15 cellular contexts compared by ENCODE assay signal in the genomic region with DNA sequence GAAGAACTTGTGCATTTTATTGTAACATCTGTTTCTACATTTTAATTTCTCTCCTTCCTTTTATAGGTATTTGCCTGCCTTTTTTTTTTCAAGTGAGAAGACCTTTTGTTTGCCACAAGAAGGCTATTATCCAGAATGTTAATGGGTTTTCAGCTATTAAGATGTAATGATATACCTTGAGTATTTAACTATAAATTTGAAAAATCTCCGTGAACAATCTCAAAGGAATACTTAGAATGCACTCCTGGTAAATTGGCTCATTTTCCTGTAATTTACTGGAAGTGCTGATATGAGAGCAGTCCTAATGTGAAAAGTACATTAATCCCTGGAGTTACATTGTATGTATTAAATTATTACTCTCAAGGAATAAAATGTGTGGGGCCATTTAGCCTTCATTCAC. TPM values are rescaled to one million over a fixed set of nuclear protein-coding genes. Genes with fewer than 3 reads are reported as not detected.
DNase-seq lines count a peak whose midpoint lies in the region; TF ChIP-seq lines count a peak whose summit lies in the region.
"Had no signal": no experiment of that assay in that cellular context is flagged by ENCODE, and none has a peak within 500 bp of the region (broad histone marks: within the 10 kb centered on the region; RNA-seq: fewer than 3 reads in every experiment).

No MANE protein-coding gene starts in this region.

- no peak for TF ChIP-seq CTCF in cardiac muscle cell (IDR thresholded peaks at IDR 0.05; ENCODE audit: low read depth, low read length)
- TF ChIP-seq CTCF in right atrium auricular region (IDR thresholded peaks at IDR 0.05) = no peak
- TF ChIP-seq CTCF in neural cell (IDR thresholded peaks at IDR 0.05; ENCODE audit: poor library complexity, severe bottlenecking) = no peak

- peak overlapping the region; percentile 40 for H3K4me2 ChIP-seq in neural cell (ENCODE audit: low read length)
- H3K4me2 ChIP-seq: BLaER1 treated with 17β-estradiol and CSF1 and Interleukin-3, amounts not matched to agents 10 nM and 100 nM; GM23338 had no signal

- H3K9me3 ChIP-seq in cardiac muscle cell (ENCODE audit: low read depth) (no peaks in the 10 kb centered on the region), right atrium auricular region (no peaks in the 10 kb centered on the region), neural cell (ENCODE audit: low read length) (no peaks in the 10 kb centered on the region)

- H3K9ac ChIP-seq in neural cell (ENCODE audit: low read length) = no peak overlapping the region
- H3K9ac ChIP-seq: BLaER1 treated with 17β-estradiol and CSF1 and Interleukin-3, amounts not matched to agents 10 nM and 100 nM had no signal

- H4K20me1 ChIP-seq in neural cell (ENCODE audit: insufficient read depth) = no peaks in the 10 kb centered on the region

- H3K4me3 ChIP-seq in cardiac muscle cell (no peak overlapping the region), right atrium auricular region (no peak overlapping the region), neural cell (ENCODE audit: low read length) (peak overlapping the region; percentile 46)
- H3K4me3 ChIP-seq: BLaER1 treated with 17β-estradiol and CSF1 and Interleukin-3, amounts not matched to agents 10 nM and 100 nM; GM23338 had no signal

- H3K36me3 ChIP-seq in cardiac muscle cell (no peaks in the 10 kb centered on the region), right atrium auricular region (no peaks in the 10 kb centered on the region), neural cell (ENCODE audit: insufficient read depth, low read length) (no peaks in the 10 kb centered on the region)

- H3K27me3 ChIP-seq in cardiac muscle cell = no peaks in the 10 kb centered on the region
- H3K27me3 ChIP-seq in right atrium auricular region = no peaks in the 10 kb centered on the region
- no peaks in the 10 kb centered on the region for H3K27me3 ChIP-seq in neural cell (ENCODE audit: insufficient read depth, low read depth, low read length)
- H3K27me3 ChIP-seq: BLaER1 treated with 17β-estradiol and CSF1 and Interleukin-3, amounts not matched to agents 10 nM and 100 nM had no signal

- no peaks in the 10 kb centered on the region for H3K79me2 ChIP-seq in neural cell (replicated peaks; ENCODE audit: insufficient read depth, low read length)

- no peak for TF ChIP-seq RAD21 in neural cell (conservative IDR thresholded peaks at IDR 0.05)

- H3F3A ChIP-seq in neural cell (ENCODE audit: insufficient read depth, low read length, poor library complexity, severe bottlenecking) = no peaks in the 10 kb centered on the region

- H2AFZ ChIP-seq in neural cell (ENCODE audit: low read depth, low read length) = no peak overlapping the region
- H2AFZ ChIP-seq: GM23338 had no signal

- H3K4me1 ChIP-seq in cardiac muscle cell (ENCODE audit: low read depth) (peaks cover 32% of the 10 kb centered on the region), right atrium auricular region (no peaks in the 10 kb centered on the region)

- TF ChIP-seq EP300 in neural cell (conservative IDR thresholded peaks at IDR 0.05; ENCODE audit: poor library complexity, severe bottlenecking) = no peak

- DNase-seq in NCI-H1092 treated with DMSO at 0.1 percent for 48 hours (lab: John Stamatoyannopoulos, UW) (peak; percentile 11), NCI-H1092 (lab: John Stamatoyannopoulos, UW) (no peak), cardiac muscle cell (ENCODE audit: low read depth in 1 of 2, low spot score in 1 of 2) (no peak), right atrium auricular region (ENCODE audit: low spot score) (no peak), NCI-H69 (lab: John Stamatoyannopoulos, UW) (peak; percentile 87), 8988T (no peak), activated gamma-delta T cell (lab: John Stamatoyannopoulos, UW) (no peak)
- DNase-seq: Calu3; CD8-positive, alpha-beta T cell; HCEC 1CT; HFFc6 had no signal

- H3K9me2 ChIP-seq in neural cell (ENCODE audit: insufficient read depth, low read length) = no peaks in the 10 kb centered on the region

- H3K27ac ChIP-seq in cardiac muscle cell (peak overlapping the region; percentile 66), right atrium auricular region (no peak overlapping the region), neural cell (ENCODE audit: low read length) (no peak overlapping the region)
- H3K27ac ChIP-seq: BLaER1 treated with 17β-estradiol and CSF1 and Interleukin-3, amounts not matched to agents 10 nM and 100 nM; HL-60 had no signal

TF ChIP-seq in neural cell, 6 proteins besides CTCF, POLR2A, EP300 and RAD21:
- no peak for TF ChIP-seq MXI1 (conservative IDR thresholded peaks at IDR 0.05; ENCODE audit: poor library complexity, severe bottlenecking)
- TF ChIP-seq POLR2AphosphoS5 (IDR thresholded peaks at IDR 0.05) = peak; percentile 26

RNA-seq across cellular contexts. Expression of a gene that starts 32.3 kb away (rescaled TPM):
- total RNA-seq in cardiac muscle cell = 67.7 and 88.7 TPM in 2 replicates
- 46.8 and 55.9 TPM in 2 replicates for polyA plus RNA-seq in cardiac muscle cell
- 100 to 1,000 TPM; 262 to 314 TPM for total RNA-seq in right atrium auricular region
- polyA plus RNA-seq in neural cell = 3.6 and 10.0 TPM in 2 replicates
- polyA minus RNA-seq in neural cell = 29.7 and 33.8 TPM in 2 replicates

Comparison
In these comparisons a context has a peak if more than half of its experiments do, and no peak if none do; other contexts are left out.
1. DNase-seq: peak in NCI-H1092 treated with DMSO at 0.1 percent for 48 hours (single experiment) and NCI-H69 (single experiment); none in NCI-H1092 (single experiment), cardiac muscle cell (0 of 2), right atrium auricular region (single experiment), 8988T (single experiment) and activated gamma-delta T cell (single experiment).